ENCODE assay signal across 10 cellular contexts in genomic region chr9:137194388-137194787, GRCh38. TPM values are rescaled to one million over a fixed set of nuclear protein-coding genes. Genes with fewer than 3 reads are reported as not detected.
DNase-seq lines count a peak whose midpoint lies in the region.
"Had no signal": no experiment of that assay in that cellular context is flagged by ENCODE, and none has a peak within 500 bp of the region (broad histone marks: within the 10 kb centered on the region; RNA-seq: fewer than 3 reads in every experiment).

No MANE protein-coding gene starts in this region.

- H3K27ac ChIP-seq in esophagus (ENCODE audit: low read depth in 2 of 2, low read length in 1 of 2): peak overlapping the region; percentile 87 to 91
- H3K27ac ChIP-seq: gastroesophageal sphincter had no signal

- H3K27me3 ChIP-seq in esophagus (ENCODE audit: control insufficient read depth in 1 of 2, insufficient read depth in 2 of 2, low read length in 2 of 2): no peaks in the 10 kb centered on the region
- H3K27me3 ChIP-seq: gastroesophageal sphincter had no signal

- intact Hi-C loops in posterior cingulate gyrus (cut with DNase I): no loop called here

- 41 to 45% methylated on average over 15 to 16 of the region's 16 CpGs for WGBS in esophagus, 2 donors

- peaks cover 3 to 26% of the 10 kb centered on the region in 2 donors for H3K36me3 ChIP-seq in esophagus (ENCODE audit: control insufficient read depth in 2 of 2, insufficient read depth in 2 of 2, low read length in 1 of 2)

- H3K9me3 ChIP-seq in esophagus (ENCODE audit: control insufficient read depth in 2 of 2, insufficient read depth in 1 of 2, low read depth in 1 of 2, low read length in 1 of 2): no peaks in the 10 kb centered on the region
- H3K9me3 ChIP-seq: gastroesophageal sphincter had no signal

- peaks cover 32 to 60% of the 10 kb centered on the region in 2 donors for H3K4me1 ChIP-seq in esophagus (ENCODE audit: control insufficient read depth in 2 of 2, insufficient read depth in 2 of 2, low read length in 1 of 2)

- H3K4me3 ChIP-seq in esophagus (ENCODE audit: low read depth in 1 of 2, low read length in 2 of 2): peak overlapping the region in 1 of 2 donors; percentile 31
- H3K4me3 ChIP-seq: gastroesophageal sphincter, smooth muscle cell had no signal

- DNase-seq in NCI-H1417 (lab: John Stamatoyannopoulos, UW): peak in 2 of 3 experiments; percentile 48 to 49
- DNase-seq in NCI-H1417 treated with DMSO at 0.1 percent for 48 hours (lab: John Stamatoyannopoulos, UW): no peak
- DNase-seq in posterior cingulate gyrus: peak; percentile 82 to 99 (median 93)
- DNase-seq in activated CD4-positive, alpha-beta T cell treated with anti-CD3 and anti-CD28 coated beads, Interleukin-2, amount 50 U/mL, for 4 hours: no peak
- no peak for DNase-seq in cerebellum (ENCODE audit: low spot score)
- DNase-seq: activated CD4-positive, alpha-beta T cell treated with anti-CD3 and anti-CD28 coated beads, Interleukin-2, amount 10 ng/mL, durations not matched to agents 7 days and 5 days; activated naive CD4-positive, alpha-beta T cell had no signal

RNA-seq across cellular contexts. Expression of gene SSNA1, which starts 5.9 kb away (rescaled TPM):
- polyA plus RNA-seq in esophagus: 100 to 1,000 TPM; 104 TPM
- total RNA-seq in cerebellum: 16.4 TPM

RNA-seq across cellular contexts. Expression of gene ANAPC2, which starts 6.0 kb away (rescaled TPM):
- polyA plus RNA-seq in esophagus: 10 to 100 TPM; 27.7 to 47.3 TPM
- total RNA-seq in cerebellum: 22.0 TPM

RNA-seq across cellular contexts. Expression of gene TPRN, which starts 6.2 kb away (rescaled TPM):
- polyA plus RNA-seq in esophagus: 10 to 100 TPM; 12.8 to 19.9 TPM
- 7.3 TPM for total RNA-seq in cerebellum

RNA-seq across cellular contexts. Expression of gene TMEM203, which starts 11.1 kb away (rescaled TPM):
- polyA plus RNA-seq in esophagus: 10 to 100 TPM; 21.6 to 27.5 TPM
- 24.9 TPM for total RNA-seq in cerebellum

RNA-seq across cellular contexts. Expression of gene NDOR1, which starts 11.1 kb away (rescaled TPM):
- 10 to 100 TPM in 1 of 2 donors, 1 to 10 TPM in 1; 5.7 to 12.2 TPM for polyA plus RNA-seq in esophagus
- total RNA-seq in cerebellum: 5.4 TPM

Comparison
In these comparisons a context has a peak if more than half of its experiments do, and no peak if none do; other contexts are left out.
1. DNase-seq: peak in NCI-H1417 (2 of 3) and posterior cingulate gyrus (10 of 10); none in NCI-H1417 treated with DMSO at 0.1 percent for 48 hours (single experiment), activated CD4-positive, alpha-beta T cell treated with anti-CD3 and anti-CD28 coated beads, Interleukin-2, amount 50 U/mL, for 4 hours (0 of 2) and cerebellum (single experiment).